9 cellular contexts compared by ENCODE assay signal in genomic region chr2:38740851-38741541, GRCh38. TPM values are rescaled to one million over a fixed set of nuclear protein-coding genes. Genes with fewer than 3 reads are reported as not detected.
DNase-seq lines count a peak whose midpoint lies in the region; ATAC-seq, FAIRE-seq and TF ChIP-seq lines count a peak whose summit lies in the region.
"Had no signal": no experiment of that assay in that cellular context is flagged by ENCODE, and none has a peak within 500 bp of the region (broad histone marks: within the 10 kb centered on the region; RNA-seq: fewer than 3 reads in every experiment).

No MANE protein-coding gene starts in this region.

- TF ChIP-seq EP300 in suprapubic skin (IDR thresholded peaks at IDR 0.05), result no peak

- TF ChIP-seq CTCF in brain (conservative IDR thresholded peaks at IDR 0.05) (peak; percentile 74 to 77), kidney (IDR thresholded peaks at IDR 0.05; ENCODE audit: borderline replicate concordance, extremely low read depth, insufficient read depth) (peak; percentile 51), suprapubic skin (IDR thresholded peaks at IDR 0.05) (peak; percentile 47 to 92)

- H3K36me3 Mint-ChIP-seq in brain, result peaks cover 86% of the 10 kb centered on the region

- peak; percentile 70 for FAIRE-seq in kidney (lab: Jason Lieb, UNC)
- FAIRE-seq: colon had no signal

- peaks cover 10 to 27% of the 10 kb centered on the region in 2 donors for H3K36me3 ChIP-seq in kidney (ENCODE audit: control insufficient read depth in 1 of 2, insufficient read depth in 2 of 2, low read length in 2 of 2)
- H3K36me3 ChIP-seq in suprapubic skin, result peaks cover 50% of the 10 kb centered on the region

- H3K9me3 ChIP-seq in kidney (ENCODE audit: control insufficient read depth in 1 of 2, low read length in 2 of 2), result no peaks in the 10 kb centered on the region
- no peaks in the 10 kb centered on the region for H3K9me3 ChIP-seq in suprapubic skin

- peak overlapping the region in 1 of 5 experiments; percentile 40 for H3K4me3 Mint-ChIP-seq in brain

- H3K4me1 ChIP-seq in kidney (ENCODE audit: control insufficient read depth in 1 of 2, insufficient read depth in 1 of 2, low read depth in 1 of 2, low read length in 2 of 2), result peaks cover 0 to 4% of the 10 kb centered on the region in 2 donors
- peaks cover 24% of the 10 kb centered on the region for H3K4me1 ChIP-seq in suprapubic skin

- intact Hi-C loops in kidney (cut with DNase I), result no loop called here

- no peak for ATAC-seq in GM18858 (IDR thresholded peaks at IDR 0.05; ENCODE audit: unreplicated experiment)

- peaks cover 28% of the 10 kb centered on the region for H3K4me1 Mint-ChIP-seq in brain

- no peaks in the 10 kb centered on the region for H3K27me3 ChIP-seq in suprapubic skin

- H3K9me3 Mint-ChIP-seq in brain, result peaks cover 0 to 12% (median 9%) of the 10 kb centered on the region in 5 experiments

- WGBS in suprapubic skin, result 59% methylated on average over 11 of the region's 11 CpGs

- H3K27ac ChIP-seq in kidney (ENCODE audit: low read depth in 2 of 2, low read length in 2 of 2) (no peak overlapping the region), suprapubic skin (no peak overlapping the region)

- H3K27me3 Mint-ChIP-seq in brain, result no peaks in the 10 kb centered on the region

- H3K27ac Mint-ChIP-seq in brain, result peak overlapping the region in 4 of 5 experiments; percentile 2 to 78 (median 46)

- H3K9ac ChIP-seq in kidney (ENCODE audit: low read length in 2 of 2), result no peak overlapping the region

- DNase-seq in stimulated activated naive CD4-positive, alpha-beta T cell (lab: John Stamatoyannopoulos, UW), result peak in 4 of 6 experiments; percentile 20 to 62 (median 46)
- no peak for DNase-seq in stimulated activated naive CD4-positive, alpha-beta T cell treated with Interleukin-2 at 50 U/mL for 16 hours (lab: John Stamatoyannopoulos, UW)
- DNase-seq in NCI-H69 (lab: John Stamatoyannopoulos, UW), result peak; percentile 9
- no peak for DNase-seq in kidney
- DNase-seq in suprapubic skin (ENCODE audit: low spot score in 2 of 2), result peak in 1 of 2 donors; percentile 26
- DNase-seq in activated CD8-positive, alpha-beta memory T cell treated with anti-CD3 and anti-CD28 coated beads, Interleukin-2, amount 50 U/mL, for 48 hours, result no peak

- no peak for TF ChIP-seq POLR2A in suprapubic skin (IDR thresholded peaks at IDR 0.05)

- no peak overlapping the region for H3K4me3 ChIP-seq in kidney (ENCODE audit: low read length in 2 of 2)
- no peak overlapping the region for H3K4me3 ChIP-seq in suprapubic skin

RNA-seq across cellular contexts. Expression of gene SRSF7, which starts 10.2 kb away (rescaled TPM):
- polyA plus RNA-seq in brain (ENCODE audit: insufficient read depth, low read depth, low replicate concordance), result 104 TPM
- 123 TPM for total RNA-seq in kidney
- polyA plus RNA-seq in kidney (ENCODE audit: insufficient read depth, low read depth, low replicate concordance), result 74.1 TPM
- 100 to 1,000 TPM in 1 of 4 donors, 10 to 100 TPM in 3; 90.4 to 144 (median 94.2) TPM for total RNA-seq in suprapubic skin

RNA-seq across cellular contexts. Expression of gene GEMIN6, which starts 37.0 kb away (rescaled TPM):
- 7.3 TPM for polyA plus RNA-seq in brain (ENCODE audit: insufficient read depth, low read depth, low replicate concordance)
- 11.0 TPM for total RNA-seq in kidney
- polyA plus RNA-seq in kidney (ENCODE audit: insufficient read depth, low read depth, low replicate concordance), result 24.7 TPM
- 1 to 10 TPM; 3.9 to 7.7 (median 4.7) TPM for total RNA-seq in suprapubic skin

Comparison
In these comparisons a context has a peak if more than half of its experiments do, and no peak if none do; other contexts are left out.
1. DNase-seq: peak in stimulated activated naive CD4-positive, alpha-beta T cell (4 of 6) and NCI-H69 (single experiment); none in stimulated activated naive CD4-positive, alpha-beta T cell treated with Interleukin-2 at 50 U/mL for 16 hours (single experiment), kidney (single experiment) and activated CD8-positive, alpha-beta memory T cell treated with anti-CD3 and anti-CD28 coated beads, Interleukin-2, amount 50 U/mL, for 48 hours (single experiment).
2. Peak in every context shown above with its lines, with median percentiles within 50 percentile points of each other: CTCF ChIP-seq.